8 cellular contexts compared by ENCODE assay signal in genomic region chr19:795691-796581, GRCh38. TPM values are rescaled to one million over a fixed set of nuclear protein-coding genes. Genes with fewer than 3 reads are reported as not detected.
A peak's percentile ranks its signal among the peaks of the same experiment; 100 is the strongest.
DNase-seq lines count a peak whose midpoint lies in the region; ATAC-seq and TF ChIP-seq lines count a peak whose summit lies in the region.

No MANE protein-coding gene starts in this region.

- DNase-seq in GM12864 (ENCODE audit: low read depth) = no peak
- peak in 1 of 2 experiments; percentile 43 for DNase-seq in SJSA1 (ENCODE audit: low read depth in 1 of 2, low spot score in 2 of 2)
- no peak for DNase-seq in fibroblast of the aortic adventitia (ENCODE audit: low read depth)
- peak; percentile 71 for DNase-seq in sciatic nerve (ENCODE audit: low spot score)
- DNase-seq in NCI-H2196 (lab: John Stamatoyannopoulos, UW; ENCODE audit: unreplicated experiment) = no peak
- no peak for DNase-seq in AML-193 (lab: John Stamatoyannopoulos, UW)
- DNase-seq in D341Med (ENCODE audit: low spot score) = no peak

- H3K4me1 ChIP-seq in SJSA1 (replicated peaks) = peaks cover 40% of the 10 kb centered on the region

- no peaks in the 10 kb centered on the region for H3K9me3 ChIP-seq in SJSA1 (replicated peaks)

- no peak overlapping the region for H3K27ac ChIP-seq in SJSA1

- H3K27me3 ChIP-seq in SJSA1 (replicated peaks) = no peaks in the 10 kb centered on the region

- peak overlapping the region; percentile 55 for H3K4me3 ChIP-seq in GM12864 (ENCODE audit: low read depth, low read length)
- H3K4me3 ChIP-seq in SJSA1 = peak overlapping the region; percentile 40; the same call in 1 of the 2 replicates
- peak overlapping the region; percentile 70 for H3K4me3 ChIP-seq in fibroblast of the aortic adventitia (ENCODE audit: low read depth, low read length)

- no peak for ATAC-seq in sciatic nerve
- ATAC-seq in GM21576 (IDR thresholded peaks at IDR 0.05; ENCODE audit: unreplicated experiment) = no peak

- no peak for TF ChIP-seq CTCF in GM12864 (IDR thresholded peaks at IDR 0.05; ENCODE audit: low read depth, low read length, missing control alignments)
- TF ChIP-seq CTCF in fibroblast of the aortic adventitia (IDR thresholded peaks at IDR 0.05; ENCODE audit: insufficient read depth, low read length) = no peak

- intact Hi-C loops in sciatic nerve (cut with DNase I) = loop anchor here (10.0 kb wide), 1 partner anchor 119 kb away; the partner anchor contains the start of genes KISS1R and R3HDM4

- peaks cover 36% of the 10 kb centered on the region for H3K36me3 ChIP-seq in SJSA1

RNA-seq across cellular contexts. Expression of gene PTBP1, which starts 1.3 kb away (rescaled TPM):
- total RNA-seq in SJSA1 (2014; rRNA removed; shearing (Covaris generic)) = 177 and 308 TPM in 2 replicates
- total RNA-seq in fibroblast of the aortic adventitia (ENCODE audit: low replicate concordance) (30.9 and 121 TPM in 2 replicates), sciatic nerve (217 TPM)

RNA-seq across cellular contexts. Expression of gene PLPPR3, which starts 25.8 kb away (rescaled TPM):
- 1.1 and 2.3 TPM in 2 replicates for total RNA-seq in SJSA1 (2014; rRNA removed; shearing (Covaris generic))
- 0.18 and 0.33 TPM in 2 replicates for total RNA-seq in fibroblast of the aortic adventitia (ENCODE audit: low replicate concordance)
- total RNA-seq in sciatic nerve = not detected

RNA-seq across cellular contexts. Expression of gene AZU1, which starts 31.7 kb away (rescaled TPM):
- total RNA-seq in SJSA1 (2014; rRNA removed; shearing (Covaris generic)) = not detected in 2 replicates
- not detected in 2 replicates for total RNA-seq in fibroblast of the aortic adventitia (ENCODE audit: low replicate concordance)
- 1.9 TPM for total RNA-seq in sciatic nerve

RNA-seq across cellular contexts. Expression of gene PRTN3, which starts 44.9 kb away (rescaled TPM):
- not detected in 2 replicates for total RNA-seq in SJSA1 (2014; rRNA removed; shearing (Covaris generic))
- total RNA-seq in fibroblast of the aortic adventitia (ENCODE audit: low replicate concordance) (not detected in 2 replicates), sciatic nerve (0.71 TPM)

RNA-seq across cellular contexts. Expression of gene MISP, which starts 45.0 kb away (rescaled TPM):
- total RNA-seq in SJSA1 (2014; rRNA removed; shearing (Covaris generic)) = 0.11 TPM in 1 of 2 replicates, not detected in the other
- 0.09 TPM in 1 of 2 replicates, not detected in the other for total RNA-seq in fibroblast of the aortic adventitia (ENCODE audit: low replicate concordance)
- total RNA-seq in sciatic nerve = 0.45 TPM
